Comparison of ENCODE assay signal across 21 cellular contexts in genomic region chr1:2590233-2591141, GRCh38. TPM values are rescaled to one million over a fixed set of nuclear protein-coding genes. Genes with fewer than 3 reads are reported as not detected.
DNase-seq lines count a peak whose midpoint lies in the region; ATAC-seq and TF ChIP-seq lines count a peak whose summit lies in the region.
"Had no signal": no experiment of that assay in that cellular context is flagged by ENCODE, and none has a peak within 500 bp of the region (broad histone marks: within the 10 kb centered on the region; RNA-seq: fewer than 3 reads in every experiment).

No MANE protein-coding gene starts in this region.

- WGBS in right lobe of liver (ENCODE audit: insufficient coverage, low coverage, low lambda C conversion rate, missing lambda C conversion rate), result 83% methylated on average over 1 of the region's 31 CpGs
- 96 to 97% methylated on average over 31 of the region's 31 CpGs for WGBS in aorta, 2 donors

- intact Hi-C loops in left cardiac atrium (cut with DNase I) (no loop called here), cardiac septum (cut with DNase I) (no loop called here), right lobe of liver (cut with DNase I) (no loop called here), aorta (cut with DNase I) (no loop called here)

- H3K4me3 Mint-ChIP-seq in T-helper 1 cell treated with Interleukin-12 subunit alpha and Interleukin-12 subunit beta and Interleukin-4 antibody, amounts not matched to agents 30 μg/mL and 1 μg/mL, for 36 hours, result peak overlapping the region; percentile 25
- H3K4me3 Mint-ChIP-seq: activated CD8-positive, alpha-beta memory T cell treated with anti-CD3 and anti-CD28 coated beads, Interleukin-2, amount 10 ng/mL, durations not matched to agents 7 days and 5 days; central memory CD8-positive, alpha-beta T cell; GM23338 had no signal

- H3K27ac Mint-ChIP-seq in T-helper 1 cell treated with Interleukin-12 subunit alpha and Interleukin-12 subunit beta and Interleukin-4 antibody, amounts not matched to agents 30 μg/mL and 1 μg/mL, for 36 hours, result no peak overlapping the region
- H3K27ac Mint-ChIP-seq: activated CD8-positive, alpha-beta memory T cell treated with anti-CD3 and anti-CD28 coated beads, Interleukin-2, amount 10 ng/mL, durations not matched to agents 7 days and 5 days; GM23338 had no signal

- TF ChIP-seq POLR2A in right lobe of liver (IDR thresholded peaks at IDR 0.05), result no peak

- no peak for ATAC-seq in left cardiac atrium
- no peak for ATAC-seq in right lobe of liver
- no peak for ATAC-seq in aorta (ENCODE audit: low FRiP score)
- ATAC-seq: activated CD8-positive, alpha-beta memory T cell treated with anti-CD3 and anti-CD28 coated beads, Interleukin-2, amount 10 ng/mL, durations not matched to agents 7 days and 5 days; GM23338 had no signal

- H3K9me3 ChIP-seq in right lobe of liver (no peaks in the 10 kb centered on the region), aorta (ENCODE audit: control insufficient read depth, low read length) (no peaks in the 10 kb centered on the region)

- H3K36me3 ChIP-seq in right lobe of liver, result no peaks in the 10 kb centered on the region
- H3K36me3 ChIP-seq in aorta (ENCODE audit: control insufficient read depth in 1 of 2, insufficient read depth in 2 of 2, low read length in 1 of 2), result no peaks in the 10 kb centered on the region

- H3K4me1 Mint-ChIP-seq in T-helper 1 cell treated with Interleukin-12 subunit alpha and Interleukin-12 subunit beta and Interleukin-4 antibody, amounts not matched to agents 30 μg/mL and 1 μg/mL, for 36 hours (ENCODE audit: low read depth), result peaks cover 3% of the 10 kb centered on the region

- H3K27me3 Mint-ChIP-seq in T-helper 1 cell treated with Interleukin-12 subunit alpha and Interleukin-12 subunit beta and Interleukin-4 antibody, amounts not matched to agents 30 μg/mL and 1 μg/mL, for 36 hours (ENCODE audit: low read depth), result no peaks in the 10 kb centered on the region
- H3K27me3 Mint-ChIP-seq: activated CD8-positive, alpha-beta memory T cell treated with anti-CD3 and anti-CD28 coated beads, Interleukin-2, amount 10 ng/mL, durations not matched to agents 7 days and 5 days; CD4-positive, alpha-beta memory T cell; central memory CD8-positive, alpha-beta T cell had no signal

- H3K4me1 ChIP-seq in right lobe of liver (no peaks in the 10 kb centered on the region), aorta (ENCODE audit: control insufficient read depth in 1 of 2, insufficient read depth in 2 of 2, low read length in 2 of 2) (no peaks in the 10 kb centered on the region)

- H3K27ac ChIP-seq in right lobe of liver (no peak overlapping the region), aorta (ENCODE audit: low read depth in 1 of 2, low read length in 2 of 2) (no peak overlapping the region)
- H3K27ac ChIP-seq: RWPE1, VCaP had no signal

- peaks cover 4% of the 10 kb centered on the region for H3K36me3 Mint-ChIP-seq in T-helper 1 cell treated with Interleukin-12 subunit alpha and Interleukin-12 subunit beta and Interleukin-4 antibody, amounts not matched to agents 30 μg/mL and 1 μg/mL, for 36 hours (ENCODE audit: low read depth)
- H3K36me3 Mint-ChIP-seq: activated CD8-positive, alpha-beta memory T cell treated with anti-CD3 and anti-CD28 coated beads, Interleukin-2, amount 10 ng/mL, durations not matched to agents 7 days and 5 days had no signal

- H3K4me3 ChIP-seq in right lobe of liver (no peak overlapping the region), aorta (ENCODE audit: low read length in 2 of 2) (no peak overlapping the region), foreskin fibroblast (ENCODE audit: low read depth in 1 of 2, low read length in 2 of 2) (no peak overlapping the region)
- H3K4me3 ChIP-seq: GM23338 had no signal

- TF ChIP-seq CTCF in right lobe of liver (IDR thresholded peaks at IDR 0.05), result no peak
- no peak for TF ChIP-seq CTCF in foreskin fibroblast (IDR thresholded peaks at IDR 0.05; ENCODE audit: low read depth, low read length)

- DNase-seq in left cardiac atrium, result peak; percentile 14
- DNase-seq in cardiac septum (ENCODE audit: low spot score), result no peak
- peak in 2 of 3 donors; percentile 16 to 53 for DNase-seq in right lobe of liver
- DNase-seq in aorta, result peak; percentile 41 to 74
- no peak for DNase-seq in SIG-M5 treated with dmso at 0.1 percent for 504 hours (lab: John Stamatoyannopoulos, UW; ENCODE audit: unreplicated experiment)
- no peak for DNase-seq in foreskin fibroblast
- DNase-seq: activated CD4-positive, alpha-beta T cell treated with anti-CD3 and anti-CD28 coated beads for 4 hours; activated CD8-positive, alpha-beta memory T cell treated with anti-CD3 and anti-CD28 coated beads, Interleukin-2, amount 10 ng/mL, durations not matched to agents 7 days and 5 days; DMS153; hypothalamus; MV-4-11; NCI-H146; NCI-H510A; stimulated activated naive CD4-positive, alpha-beta T cell treated with Interleukin-2 at 50 U/mL for 16 hours had no signal

- H3K9me3 Mint-ChIP-seq in T-helper 1 cell treated with Interleukin-12 subunit alpha and Interleukin-12 subunit beta and Interleukin-4 antibody, amounts not matched to agents 30 μg/mL and 1 μg/mL, for 36 hours, result no peaks in the 10 kb centered on the region
- H3K9me3 Mint-ChIP-seq: CD4-positive, alpha-beta memory T cell; central memory CD8-positive, alpha-beta T cell had no signal

- H3K27me3 ChIP-seq in right lobe of liver (no peaks in the 10 kb centered on the region), aorta (ENCODE audit: control insufficient read depth in 1 of 2, insufficient read depth in 2 of 2, low read length in 1 of 2) (no peaks in the 10 kb centered on the region)

RNA-seq across cellular contexts. Expression of gene PRXL2B, which starts 3.9 kb away (rescaled TPM):
- total RNA-seq in left cardiac atrium (10 to 100 TPM; 10.8 to 14.1 TPM), cardiac septum (3.4 TPM), right lobe of liver (10 to 100 TPM in 3 of 6 experiments, 1 to 10 TPM in 3; 5.1 to 18.6 (median 11.1) TPM), aorta (10 to 100 TPM in 1 of 2 donors, 1 to 10 TPM in 1; 7.1 to 15.1 TPM)
- polyA plus RNA-seq in aorta, result 1 to 10 TPM; 6.4 to 7.8 TPM

RNA-seq across cellular contexts. Expression of gene TNFRSF14, which starts 34.3 kb away (rescaled TPM):
- 10 to 100 TPM; 21.6 to 22.6 TPM for total RNA-seq in left cardiac atrium
- total RNA-seq in cardiac septum, result 13.8 TPM
- total RNA-seq in right lobe of liver, result 10 to 100 TPM; 31.0 to 54.8 (median 41.1) TPM
- total RNA-seq in aorta, result 10 to 100 TPM; 33.9 to 89.1 TPM
- polyA plus RNA-seq in aorta, result 100 to 1,000 TPM in 1 of 2 donors, 10 to 100 TPM in 1; 55.7 to 137 TPM
- total RNA-seq: GM23338 had no signal
- polyA plus RNA-seq: GM23338 had no signal

RNA-seq across cellular contexts. Expression of gene MMEL1, which starts 42.3 kb away (rescaled TPM):
- total RNA-seq in left cardiac atrium (under 1 TPM; 0.47 to 0.68 TPM), cardiac septum (not detected), right lobe of liver (1 to 10 TPM in 2 of 6 experiments, not detected in 4; 1.2 to 2.0 TPM), aorta (1 to 10 TPM in 1 of 2 donors, under 1 TPM in 1; 0.94 to 2.4 TPM)
- 1 to 10 TPM in 1 of 2 donors, under 1 TPM in 1; 0.63 to 1.8 TPM for polyA plus RNA-seq in aorta
- total RNA-seq: LHCN-M2 had no signal

Comparison
In these comparisons a context has a peak if more than half of its experiments do, and no peak if none do; other contexts are left out.
1. DNase-seq: peak in left cardiac atrium (single experiment), right lobe of liver (2 of 3) and aorta (2 of 2); none in cardiac septum (single experiment), SIG-M5 treated with dmso at 0.1 percent for 504 hours (single experiment) and foreskin fibroblast (0 of 2).